ENCODE assay signal across 25 cellular contexts in the genomic region with DNA sequence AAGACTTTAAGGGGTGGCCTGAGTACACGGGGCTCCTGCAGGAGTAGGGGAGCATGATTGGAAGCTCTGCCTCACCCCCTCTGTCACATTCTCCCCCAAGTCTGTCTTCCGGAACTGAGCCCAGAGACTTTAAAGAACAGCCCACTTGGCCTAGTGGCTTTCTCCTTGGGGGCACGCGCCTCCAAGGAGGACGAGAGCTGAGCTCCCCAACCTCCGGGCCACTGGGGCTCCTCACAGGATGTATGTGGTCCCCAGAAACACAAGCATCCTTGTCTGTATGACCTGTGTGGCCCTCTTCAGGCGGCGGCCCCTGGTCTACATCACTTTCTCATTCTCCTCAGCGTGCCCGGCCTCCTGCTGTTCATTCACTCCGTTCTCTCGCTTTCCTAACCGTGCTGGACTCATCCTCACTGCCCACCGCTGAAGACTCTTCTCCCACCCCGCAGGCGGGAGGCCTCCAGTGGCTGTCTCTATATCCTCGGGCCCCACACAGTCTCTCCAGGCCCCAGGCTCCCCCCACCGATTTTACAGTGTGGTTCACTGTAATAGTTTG. TPM values are rescaled to one million over a fixed set of nuclear protein-coding genes. Genes with fewer than 3 reads are reported as not detected.
DNase-seq lines count a peak whose midpoint lies in the region; ATAC-seq and TF ChIP-seq lines count a peak whose summit lies in the region.
"Had no signal": no experiment of that assay in that cellular context is flagged by ENCODE, and none has a peak within 500 bp of the region (broad histone marks: within the 10 kb centered on the region; RNA-seq: fewer than 3 reads in every experiment).

No MANE protein-coding gene starts in this region.

- H2AFZ ChIP-seq in IMR-90 (replicated peaks; ENCODE audit: low read length, poor library complexity) = peak overlapping the region; percentile 73
- no peak overlapping the region for H2AFZ ChIP-seq in neuronal stem cell (ENCODE audit: low read length)

- H2BK20ac ChIP-seq in IMR-90 (ENCODE audit: low read depth, low read length) = peak overlapping the region; percentile 99

- in situ Hi-C loops in IMR-90 (cut with MboI; ENCODE audit: low sequenced_read_pairs) = no loop called here

- DNase-seq in Calu3 (no peak), IMR-90 (no peak), endothelial cell (ENCODE audit: low spot score) (no peak), neuronal stem cell (ENCODE audit: low spot score) (no peak), cerebellar nuclear complex (lab: John Stamatoyannopoulos, UW) (no peak), ureter (ENCODE audit: low spot score) (no peak), inferior parietal cortex (ENCODE audit: extremely low spot score) (no peak)
- DNase-seq: DMS79 treated with DMSO at 0.1 percent for 48 hours; GF-D8; midbrain; naive thymus-derived CD4-positive, alpha-beta T cell; NCI-H1105; NCI-H1930; NCI-H526 treated with DMSO at 0.1 percent for 48 hours; stimulated activated CD4-positive, alpha-beta T cell treated with anti-CD3 and anti-CD28 coated beads, Interleukin-4, amount 100 ng/mL, for 24 hours; T-cell; upper lobe of left lung had no signal

- peak overlapping the region; percentile 1; the same call in 1 of the 2 replicates for H4K5ac ChIP-seq in IMR-90 (ENCODE audit: low read depth, low read length)

- H3K36me3 Mint-ChIP-seq in Calu3 (ENCODE audit: insufficient read depth, unreplicated experiment) (no peaks in the 10 kb centered on the region), endothelial cell (ENCODE audit: low read depth, unreplicated experiment) (no peaks in the 10 kb centered on the region)
- H3K36me3 Mint-ChIP-seq: stimulated activated effector memory CD8-positive, alpha-beta T cell treated with anti-CD3 and anti-CD28 coated beads, Interleukin-12 subunit alpha, Interleukin-12 subunit beta, amount 100 ng/mL, for 72 hours; T-cell had no signal

- dilution Hi-C loops in IMR-90 (cut with HindIII; ENCODE audit: low sequenced_read_pairs, unreplicated experiment) = no loop called here

- intact Hi-C loops in Calu3 (cut with micrococcal nuclease; ENCODE audit: unreplicated experiment) (no loop called here), IMR-90 (cut with micrococcal nuclease) (no loop called here)

- H3K56ac ChIP-seq in IMR-90 (ENCODE audit: extremely low read depth, insufficient read depth, low read length) = peak overlapping the region; percentile 56; the same call in 1 of the 2 replicates

- H3K9ac ChIP-seq in IMR-90 (ENCODE audit: low read depth, low read length) = no peak overlapping the region
- H3K9ac ChIP-seq in neuronal stem cell (ENCODE audit: low read depth, low read length, poor library complexity) = no peak overlapping the region
- H3K9ac ChIP-seq: BLaER1 treated with 17β-estradiol and CSF1 and Interleukin-3, amounts not matched to agents 10 nM and 100 nM had no signal

- H3K4me3 Mint-ChIP-seq in Calu3 (ENCODE audit: low read depth, unreplicated experiment) (no peak overlapping the region), endothelial cell (ENCODE audit: unreplicated experiment) (no peak overlapping the region)
- H3K4me3 Mint-ChIP-seq: activated T-helper 1 cell treated with anti-CD3 and anti-CD28 coated beads, Interleukin-12 subunit alpha, Interleukin-12 subunit beta, Interleukin-2, Interleukin-4 antibody, amounts not matched to agents 30 ng/mL and 10 ng/mL and 1 ng/mL, durations not matched to agents 14 hours and 24 hours and 36 hours; stimulated activated effector memory CD8-positive, alpha-beta T cell treated with anti-CD3 and anti-CD28 coated beads, Interleukin-12 subunit alpha, Interleukin-12 subunit beta, amount 100 ng/mL, for 72 hours; T-cell had no signal

- H2BK5ac ChIP-seq in IMR-90 (ENCODE audit: low read depth, low read length, poor library complexity, severe bottlenecking) (peak overlapping the region; percentile 92), neuronal stem cell (ENCODE audit: low read length) (no peak overlapping the region)

- peak overlapping the region; percentile 96 for H3K14ac ChIP-seq in IMR-90 (replicated peaks; ENCODE audit: low read depth, low read length)
- H3K14ac ChIP-seq in neuronal stem cell (ENCODE audit: low read length) = no peak overlapping the region

- H3K27me3 ChIP-seq in IMR-90 (ENCODE audit: control insufficient read depth, insufficient read depth, low read length) = no peaks in the 10 kb centered on the region
- peaks cover 0 to 14% (median 0%) of the 10 kb centered on the region in 3 experiments for H3K27me3 ChIP-seq in neuronal stem cell (ENCODE audit: control insufficient read depth in 3 of 3, insufficient read depth in 3 of 3, low read depth in 1 of 3, low read length in 3 of 3)
- H3K27me3 ChIP-seq: upper lobe of left lung had no signal

- BruUV-seq in Calu3 (replicated peaks; lab: Mats Ljungman, UMichigan) (no TSS peak), IMR-90 (replicated peaks; lab: Mats Ljungman, UMichigan) (no TSS peak)

- TF ChIP-seq RAD21 in IMR-90 (IDR thresholded peaks at IDR 0.05; ENCODE audit: low read length) = no peak

- peaks cover 2% of the 10 kb centered on the region; the same call in 1 of the 2 replicates for H3K9me3 ChIP-seq in IMR-90 (ENCODE audit: control insufficient read depth, insufficient read depth, low read length)
- H3K9me3 ChIP-seq in neuronal stem cell (replicated peaks in 1 of 2; ENCODE audit: control insufficient read depth in 2 of 2, insufficient read depth in 1 of 2, low read depth in 1 of 2, low read length in 2 of 2) = peaks cover 4 to 18% of the 10 kb centered on the region in 2 donors

- peaks cover 11% of the 10 kb centered on the region for H3K9me3 Mint-ChIP-seq in Calu3 (ENCODE audit: low read depth, unreplicated experiment)
- no peaks in the 10 kb centered on the region for H3K9me3 Mint-ChIP-seq in endothelial cell (ENCODE audit: unreplicated experiment)

- H2AK9ac ChIP-seq in IMR-90 (replicated peaks; ENCODE audit: low read depth, low read length, poor library complexity) = peak overlapping the region; percentile 95

- no peaks in the 10 kb centered on the region for H3K36me3 ChIP-seq in IMR-90 (ENCODE audit: control insufficient read depth, insufficient read depth, low read length)
- H3K36me3 ChIP-seq in neuronal stem cell (replicated peaks in 1 of 2; ENCODE audit: control insufficient read depth in 2 of 2, insufficient read depth in 2 of 2, low read length in 2 of 2) = no peaks in the 10 kb centered on the region
- H3K36me3 ChIP-seq: BLaER1 treated with 17β-estradiol and CSF1 and Interleukin-3, amounts not matched to agents 10 nM and 100 nM; upper lobe of left lung had no signal

- no peak overlapping the region for H3K4me3 ChIP-seq in IMR-90 (ENCODE audit: insufficient read depth, low read depth, low read length)
- H3K4me3 ChIP-seq in neuronal stem cell (ENCODE audit: low read length in 2 of 2) = no peak overlapping the region
- H3K4me3 ChIP-seq: BLaER1 treated with 17β-estradiol and CSF1 and Interleukin-3, amounts not matched to agents 10 nM and 100 nM; upper lobe of left lung had no signal

- H3K79me1 ChIP-seq in IMR-90 (ENCODE audit: low read depth in 1 of 2, low read length in 2 of 2) (peaks cover 0 to 23% of the 10 kb centered on the region in 2 experiments; a peak in 2 of 4 replicates), neuronal stem cell (ENCODE audit: low read depth, low read length) (no peaks in the 10 kb centered on the region)

- no peak overlapping the region for H3K4me2 ChIP-seq in IMR-90 (ENCODE audit: low read depth, low read length)
- no peak overlapping the region for H3K4me2 ChIP-seq in neuronal stem cell (ENCODE audit: insufficient read depth, low read length, poor library complexity, severe bottlenecking)

- H3K4ac ChIP-seq in IMR-90 (ENCODE audit: low read depth, low read length) (peak overlapping the region; percentile 94), neuronal stem cell (ENCODE audit: low read length) (no peak overlapping the region)

- peak overlapping the region; percentile 98; the same call in 2 of the 3 replicates for H2BK15ac ChIP-seq in IMR-90 (ENCODE audit: low read depth, low read length)
- no peak overlapping the region for H2BK15ac ChIP-seq in neuronal stem cell (ENCODE audit: low read length)

- H4K91ac ChIP-seq in IMR-90 (ENCODE audit: insufficient read depth, low read depth, low read length) (peak overlapping the region; percentile 97), neuronal stem cell (ENCODE audit: low read depth, low read length, poor library complexity) (no peak overlapping the region)

- H3K4me1 Mint-ChIP-seq in Calu3 (ENCODE audit: low read depth, unreplicated experiment) (peaks cover 30% of the 10 kb centered on the region), endothelial cell (ENCODE audit: unreplicated experiment) (peaks cover 63% of the 10 kb centered on the region)
- H3K4me1 Mint-ChIP-seq: naive thymus-derived CD4-positive, alpha-beta T cell; T-cell had no signal

- H2BK120ac ChIP-seq in IMR-90 (ENCODE audit: low read depth, low read length) = peak overlapping the region; percentile 98
- H2BK120ac ChIP-seq in neuronal stem cell (ENCODE audit: low read depth, low read length) = no peak overlapping the region

- POLR2A ChIA-PET in IMR-90 (lab: Charles Lee; ENCODE audit: unreplicated experiment) = no interaction called here

- H4K8ac ChIP-seq in IMR-90 (ENCODE audit: low read depth in 2 of 2, low read length in 2 of 2) = peak overlapping the region; percentile 6 to 79
- no peak overlapping the region for H4K8ac ChIP-seq in neuronal stem cell (ENCODE audit: low read depth, low read length)

- TF ChIP-seq CTCF in Calu3 (IDR thresholded peaks at IDR 0.05; ENCODE audit: unreplicated experiment) (no peak), IMR-90 (conservative IDR thresholded peaks at IDR 0.05; ENCODE audit: low read depth, low read length) (no peak), endothelial cell (IDR thresholded peaks at IDR 0.05; ENCODE audit: unreplicated experiment) (no peak)

- TF ChIP-seq POLR2A in IMR-90 (IDR thresholded peaks at IDR 0.05; ENCODE audit: low read depth, low read length) = no peak

- H2BK12ac ChIP-seq in neuronal stem cell (ENCODE audit: low read length) = no peak overlapping the region

- H2AK5ac ChIP-seq in IMR-90 (ENCODE audit: low read depth, low read length) = peak overlapping the region; percentile 100
- peak overlapping the region; percentile 9 for H2AK5ac ChIP-seq in neuronal stem cell (ENCODE audit: low read depth, low read length)

- WGBS in IMR-90 (ENCODE audit: extremely low coverage in 2 of 2, insufficient read length in 1 of 2), 2 experiments = 80% methylated on average over 1 of the region's 18 CpGs; no CpG with 5 or more reads in 1 of the 2 experiments
- no CpG with 5 or more reads among the region's 18 CpGs for WGBS in neuronal stem cell (ENCODE audit: extremely low coverage in 2 of 2, insufficient read length in 2 of 2, insufficient replicate concordance in 1 of 2), 2 donors

- H3K23ac ChIP-seq in IMR-90 (ENCODE audit: low read depth, low read length) = peak overlapping the region; percentile 76; the same call in 1 of the 2 replicates
- H3K23ac ChIP-seq in neuronal stem cell (ENCODE audit: low read depth, low read length, poor library complexity) = no peak overlapping the region

- H3K4me1 ChIP-seq in IMR-90 (ENCODE audit: control insufficient read depth, insufficient read depth, low read length) (peaks cover 45% of the 10 kb centered on the region), neuronal stem cell (ENCODE audit: control insufficient read depth in 2 of 2, insufficient read depth in 1 of 2, low read depth in 1 of 2, low read length in 2 of 2) (peaks cover 11 to 38% of the 10 kb centered on the region in 2 donors)

- H3K27ac ChIP-seq in IMR-90 (ENCODE audit: insufficient read depth, low read length) (peak overlapping the region; percentile 68), neuronal stem cell (replicated peaks; ENCODE audit: low read length) (no peak overlapping the region)
- H3K27ac ChIP-seq: upper lobe of left lung had no signal

- H3K18ac ChIP-seq in IMR-90 (ENCODE audit: low read depth, low read length) (peak overlapping the region; percentile 28), neuronal stem cell (ENCODE audit: low read length) (no peak overlapping the region)

- peaks cover 48% of the 10 kb centered on the region for H3K9me1 ChIP-seq in IMR-90 (ENCODE audit: insufficient read depth, low read length)

- peak overlapping the region; percentile 78 for H3K27ac Mint-ChIP-seq in Calu3 (ENCODE audit: unreplicated experiment)
- peak overlapping the region; percentile 67 for H3K27ac Mint-ChIP-seq in endothelial cell (ENCODE audit: unreplicated experiment)
- H3K27ac Mint-ChIP-seq: activated naive CD4-positive, alpha-beta T cell treated with anti-CD3 and anti-CD28 coated beads, Interleukin-2, amount 50 U/mL, for 72 hours; activated T-helper 1 cell treated with anti-CD3 and anti-CD28 coated beads, Interleukin-12 subunit alpha, Interleukin-12 subunit beta, Interleukin-2, Interleukin-4 antibody, amounts not matched to agents 30 ng/mL and 10 ng/mL and 1 ng/mL, durations not matched to agents 14 hours and 24 hours and 36 hours; stimulated activated effector memory CD8-positive, alpha-beta T cell treated with anti-CD3 and anti-CD28 coated beads, Interleukin-12 subunit alpha, Interleukin-12 subunit beta, amount 100 ng/mL, for 72 hours; T-cell had no signal

- CTCF ChIA-PET in Calu3 (lab: Charles Lee) (no interaction called here), IMR-90 (lab: Yijun Ruan, JAX) (no interaction called here)

- H4K20me1 ChIP-seq in IMR-90 (ENCODE audit: insufficient read depth, low read length) = no peaks in the 10 kb centered on the region

- H3K27me3 Mint-ChIP-seq in Calu3 (ENCODE audit: unreplicated experiment) (peaks cover 19% of the 10 kb centered on the region), endothelial cell (ENCODE audit: unreplicated experiment) (peaks cover 19% of the 10 kb centered on the region)

- ATAC-seq in IMR-90 (ENCODE audit: low read depth) (no peak), GM18502 (IDR thresholded peaks at IDR 0.05; ENCODE audit: poor library complexity, unreplicated experiment) (no peak)
- ATAC-seq: naive thymus-derived CD4-positive, alpha-beta T cell; T-cell had no signal

RNA-seq across cellular contexts. Expression of gene KCNF1, which starts 23.7 kb away (rescaled TPM):
- total RNA-seq in Calu3 (2022) (not detected in 2 replicates), IMR-90 (2012; rRNA removed) (0.54 and 0.56 TPM in 2 replicates), endothelial cell (ENCODE audit: unreplicated experiment) (8.4 TPM), ureter (0.60 TPM)
- 1.4 TPM in 2 replicates for polyA plus RNA-seq in IMR-90 (2012; rRNA removed)
- 0.61 and 2.1 TPM in 2 replicates for polyA plus RNA-seq in IMR-90 (2012; cell fraction: cytosol; rRNA removed)
- polyA plus RNA-seq in IMR-90 (2012; cell fraction: nucleus; rRNA removed; ENCODE audit: low replicate concordance) = 0.88 and 2.2 TPM in 2 replicates
- polyA plus RNA-seq in neuronal stem cell (2013, experiment 1 of 2) = 0.14 TPM
- polyA plus RNA-seq in neuronal stem cell (2013, experiment 2 of 2) = 0.08 TPM
- total RNA-seq: activated naive CD4-positive, alpha-beta T cell treated with anti-CD3 and anti-CD28 coated beads, Interleukin-2, amount 50 U/mL, for 72 hours; activated T-helper 1 cell treated with anti-CD3 and anti-CD28 coated beads, Interleukin-12 subunit alpha, Interleukin-12 subunit beta, Interleukin-2, Interleukin-4 antibody, amounts not matched to agents 30 ng/mL and 10 ng/mL and 1 ng/mL, durations not matched to agents 14 hours and 24 hours and 36 hours; naive thymus-derived CD4-positive, alpha-beta T cell; osteocyte; subcutaneous adipose tissue; T-cell had no signal
- polyA plus RNA-seq: liver; naive thymus-derived CD4-positive, alpha-beta T cell had no signal
